ENCODE assay signal across 20 cellular contexts in the genomic region with DNA sequence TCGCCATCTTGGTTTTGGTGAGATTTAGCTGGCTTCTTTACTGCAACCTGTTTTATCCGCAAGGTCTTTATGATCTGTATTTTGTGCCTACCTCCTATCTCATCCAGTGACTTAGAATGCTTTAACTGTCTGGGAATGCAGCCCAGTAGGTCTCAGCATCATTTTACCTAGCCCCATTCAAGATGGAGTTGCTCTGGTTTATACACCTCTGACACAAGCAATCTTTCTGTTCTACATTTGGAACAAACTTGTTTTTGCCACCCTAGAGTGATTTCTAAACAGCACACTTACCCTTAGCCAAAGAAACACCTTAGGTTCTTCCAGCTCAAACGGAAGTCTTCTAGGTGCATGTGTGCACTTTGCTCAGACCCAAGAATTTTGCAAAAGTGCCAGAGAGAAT.
"Had no signal": no experiment of that assay in that cellular context is flagged by ENCODE, and none has a peak within 500 bp of the region (broad histone marks: within the 10 kb centered on the region; RNA-seq: fewer than 3 reads in every experiment).

No MANE protein-coding gene starts in this region.

- H3K27ac ChIP-seq: RWPE1 had no signal

- H3K4me3 Mint-ChIP-seq: IgD-negative memory B cell, T-cell had no signal

- H3K36me3 ChIP-seq: MG63 had no signal

- H3K36me3 Mint-ChIP-seq: IgD-negative memory B cell, T-cell had no signal

- H3K9ac ChIP-seq: SK-N-SH had no signal

- H3K4me1 Mint-ChIP-seq: IgD-negative memory B cell, T-cell had no signal

- H3K4me3 ChIP-seq: MG63 had no signal

- H3K9me2 ChIP-seq: SK-N-SH had no signal

- H3K27me3 ChIP-seq: MG63 had no signal

- H3K4me2 ChIP-seq: SK-N-SH had no signal

- ATAC-seq: Panc1, PC-3, T-cell had no signal

- H3K9me3 ChIP-seq: MG63, SK-N-SH had no signal

- DNase-seq: KBM-7; MG63; NCI-H1092; NCI-H1417 treated with DMSO at 0.1 percent for 48 hours; NCI-H187; NCI-H2029; NCI-H2081 treated with DMSO at 0.1 percent for 48 hours; NCI-H2171; NCI-H226; NCI-H446 treated with DMSO at 0.1 percent for 48 hours; NCI-H82; NK-92 treated with Interleukin-12 subunit alpha and Interleukin-12 subunit beta, amount 100 ng/mL, for 24 hours; PC-3; SHP77; SK-N-SH; SW 1271; T-cell had no signal

- H3K27ac Mint-ChIP-seq: IgD-negative memory B cell, T-cell had no signal
